16 cellular contexts compared by ENCODE assay signal in the genomic region with DNA sequence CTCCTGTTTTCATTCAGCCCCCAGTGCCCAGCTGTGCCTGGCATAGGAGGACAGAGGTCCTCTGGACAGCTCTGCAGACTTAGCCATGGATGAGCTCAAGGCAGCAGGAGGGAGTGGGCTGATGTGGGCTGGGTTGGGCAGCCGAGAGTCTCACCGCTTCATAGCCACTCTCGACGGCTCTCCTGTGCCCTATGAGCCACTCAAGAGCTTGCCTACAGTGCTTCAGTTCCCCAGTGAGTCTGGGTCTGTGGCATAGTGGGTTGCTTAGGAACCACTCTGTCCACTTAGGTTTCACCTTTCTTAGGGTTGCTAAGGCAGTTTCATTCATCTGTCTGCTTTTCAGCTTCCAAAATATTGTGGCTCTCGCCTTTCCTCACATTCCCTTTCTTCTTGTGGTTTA.
"Had no signal": no experiment of that assay in that cellular context is flagged by ENCODE, and none has a peak within 500 bp of the region (broad histone marks: within the 10 kb centered on the region; RNA-seq: fewer than 3 reads in every experiment).

No MANE protein-coding gene starts in this region.

- DNase-seq: activated CD4-positive, alpha-beta T cell treated with anti-CD3 and anti-CD28 coated beads, Interleukin-2, amount 50 U/mL, for 4 hours; activated effector memory CD4-positive, alpha-beta T cell treated with anti-CD3 and anti-CD28 coated beads, Interleukin-2, amount 50 U/mL, for 16 hours; activated naive CD4-positive, alpha-beta T cell treated with anti-CD3 and anti-CD28 coated beads, Interleukin-2, amount 50 U/mL, for 16 hours; activated T-cell treated with anti-CD3 and anti-CD28 coated beads, Interleukin-2, amount 50 U/mL, for 72 hours; foreskin melanocyte; glutamatergic neuron; islet precursor cell; left colon; mammary epithelial cell; midbrain; nephron progenitor cell; nucleus accumbens; sigmoid colon; stimulated activated naive CD4-positive, alpha-beta T cell had no signal

- H3K27ac ChIP-seq: ascending aorta, coronary artery, sigmoid colon had no signal

- H3K9me3 ChIP-seq: ascending aorta, sigmoid colon had no signal

- H3K4me1 ChIP-seq: ascending aorta, sigmoid colon had no signal

- H3K4me3 ChIP-seq: ascending aorta, coronary artery, sigmoid colon had no signal

- H3K27me3 ChIP-seq: ascending aorta, sigmoid colon had no signal

- ATAC-seq: activated T-cell treated with anti-CD3 and anti-CD28 coated beads, Interleukin-2, amount 50 U/mL, for 72 hours; left colon had no signal

- H3K36me3 ChIP-seq: ascending aorta, sigmoid colon had no signal
